Comparison of ENCODE assay signal across 27 cellular contexts in genomic region chr1:223345720-223346119, GRCh38. TPM values are rescaled to one million over a fixed set of nuclear protein-coding genes. Genes with fewer than 3 reads are reported as not detected.
DNase-seq lines count a peak whose midpoint lies in the region; ATAC-seq, FAIRE-seq and TF ChIP-seq lines count a peak whose summit lies in the region.
"Had no signal": no experiment of that assay in that cellular context is flagged by ENCODE, and none has a peak within 500 bp of the region (broad histone marks: within the 10 kb centered on the region; RNA-seq: fewer than 3 reads in every experiment).

No MANE protein-coding gene starts in this region.

- H3K27me3 ChIP-seq in K562 (ENCODE audit: control insufficient read depth in 2 of 2, insufficient read depth in 2 of 2, low read length in 2 of 2), result peaks cover 5 to 36% of the 10 kb centered on the region in 2 experiments; a peak in 3 of 5 replicates
- H3K27me3 ChIP-seq in mesendoderm (ENCODE audit: insufficient read depth, low read length, poor library complexity), result no peaks in the 10 kb centered on the region
- H3K27me3 ChIP-seq in SK-N-SH (ENCODE audit: insufficient read depth), result peaks cover 9% of the 10 kb centered on the region; the same call in 1 of the 2 replicates
- H3K27me3 ChIP-seq: MG63 had no signal

- no peak overlapping the region for H3K4ac ChIP-seq in mesendoderm (ENCODE audit: low read depth, low read length)

- no peak overlapping the region for H3K4me2 ChIP-seq in K562 (ENCODE audit: insufficient read depth, low read length)
- no peak overlapping the region for H3K4me2 ChIP-seq in mesendoderm (ENCODE audit: low read length)
- no peak overlapping the region for H3K4me2 ChIP-seq in SK-N-SH

- CTCF ChIA-PET in K562 (lab: Yijun Ruan, JAX; ENCODE audit: low intra/inter-chr PET ratio) (no interaction called here), SK-N-SH (lab: Yijun Ruan, JAX) (no interaction called here), GM10248 (lab: Yijun Ruan, JAX) (no interaction called here)

- POLR2A ChIA-PET in K562 (lab: Yijun Ruan, JAX) (interaction anchor here (0.5 to 1.2 kb wide), 2 partner anchors 11 to 898 kb away, joined by 3 read pairs; no protein-coding TSS in a partner anchor), SK-N-SH (lab: Yijun Ruan, JAX) (no interaction called here), GM10248 (lab: Yijun Ruan, JAX) (no interaction called here)

- FAIRE-seq in K562 (lab: Jason Lieb, UNC), result no peak
- FAIRE-seq: RCC 7860 had no signal

- H3K9me1 ChIP-seq in K562 (ENCODE audit: control insufficient read depth, insufficient read depth, low read length), result no peaks in the 10 kb centered on the region

- H3K9ac ChIP-seq in K562 (ENCODE audit: insufficient read depth in 1 of 2, low read depth in 2 of 2, low read length in 2 of 2), result no peak overlapping the region
- H3K9ac ChIP-seq in mesendoderm (ENCODE audit: low read length), result no peak overlapping the region
- no peak overlapping the region for H3K9ac ChIP-seq in SK-N-SH

- H4K20me1 ChIP-seq in K562 (replicated peaks; ENCODE audit: control insufficient read depth, insufficient read depth, low read length) (no peaks in the 10 kb centered on the region), SK-N-SH (ENCODE audit: insufficient read depth) (no peaks in the 10 kb centered on the region)

- no peaks in the 10 kb centered on the region for H3K36me3 ChIP-seq in K562 (ENCODE audit: control insufficient read depth, insufficient read depth, low read length)
- no peaks in the 10 kb centered on the region for H3K36me3 ChIP-seq in mesendoderm (ENCODE audit: control insufficient read depth, insufficient read depth, low read length)
- no peaks in the 10 kb centered on the region for H3K36me3 ChIP-seq in SK-N-SH (replicated peaks in 1 of 2; ENCODE audit: control insufficient read depth in 1 of 2, insufficient read depth in 2 of 2, low read length in 1 of 2)
- H3K36me3 ChIP-seq: MG63 had no signal

- H3K56ac ChIP-seq in mesendoderm (ENCODE audit: low read length), result no peak overlapping the region

- H2BK15ac ChIP-seq in mesendoderm (replicated peaks; ENCODE audit: low read depth), result no peak overlapping the region

- TF ChIP-seq EP300 in K562 (IDR thresholded peaks at IDR 0.05; ENCODE audit: low read length) (no peak), SK-N-SH (IDR thresholded peaks at IDR 0.05; ENCODE audit: borderline replicate concordance in 1 of 2, low read depth in 1 of 2, low read length in 1 of 2) (no peak)

- H2BK120ac ChIP-seq in mesendoderm (ENCODE audit: low read depth, low read length), result no peak overlapping the region

- 9% methylated on average over 4 of the region's 4 CpGs for WGBS in K562 (ENCODE audit: insufficient coverage, low coverage, missing lambda C conversion rate)
- WGBS in mesendoderm (ENCODE audit: extremely low coverage, insufficient coverage, low lambda C conversion rate), result no CpG with 5 or more reads among the region's 4 CpGs
- WGBS in SK-N-SH (ENCODE audit: low lambda C conversion rate), result 63% methylated on average over 4 of the region's 4 CpGs

- TF ChIP-seq POLR2A in K562 (conservative IDR thresholded peaks at IDR 0.05), result no peak

- no peaks in the 10 kb centered on the region for H3K9me3 ChIP-seq in K562 (replicated peaks; ENCODE audit: control insufficient read depth, insufficient read depth, low read depth, low read length)
- H3K9me3 ChIP-seq in SK-N-SH, result no peaks in the 10 kb centered on the region
- H3K9me3 ChIP-seq: MG63 had no signal

- H3K79me1 ChIP-seq in mesendoderm (ENCODE audit: low read length), result no peaks in the 10 kb centered on the region

- H2BK5ac ChIP-seq in mesendoderm (ENCODE audit: low read length), result no peak overlapping the region

- in situ Hi-C loops in K562 (cut with MboI), result no loop called here

- 0 out of 3 replicates have a peak, but pooled peaks have one; percentile 47 for ATAC-seq in K562
- no peak for ATAC-seq in HG02642 (IDR thresholded peaks at IDR 0.05; ENCODE audit: poor library complexity, unreplicated experiment)
- ATAC-seq: Right ventricle myocardium inferior had no signal

- TF ChIP-seq CTCF in K562 (IDR thresholded peaks at IDR 0.05 in 2 of 3, conservative IDR thresholded peaks at IDR 0.05 in 1 of 3; ENCODE audit: insufficient read depth in 2 of 3, low read depth in 1 of 3, low read length in 3 of 3) (peak in 2 of 3 experiments; percentile 13 to 20; a peak in 1 of 6 replicates), SK-N-SH (IDR thresholded peaks at IDR 0.05) (no peak), GM10248 (IDR thresholded peaks at IDR 0.05; ENCODE audit: control extremely low read depth, extremely low read depth, low read depth, missing control alignments) (no peak)

- no peak overlapping the region for H2AFZ ChIP-seq in K562 (ENCODE audit: low read depth, low read length)
- no peak overlapping the region for H2AFZ ChIP-seq in SK-N-SH (ENCODE audit: low read depth)

- H3K27ac ChIP-seq in K562 (ENCODE audit: extremely low read depth, low read depth, low read length) (no peak overlapping the region), mesendoderm (ENCODE audit: low read depth, low read length) (no peak overlapping the region), SK-N-SH (ENCODE audit: low read depth in 2 of 2, low read length in 1 of 2) (no peak overlapping the region)
- H3K27ac ChIP-seq: 22Rv1, HL-60 had no signal

- TF ChIP-seq RAD21 in K562 (CRISPR knock-in tag; conservative IDR thresholded peaks at IDR 0.05 in 1 of 2, IDR thresholded peaks at IDR 0.05 in 1 of 2) (peak in 1 of 2 experiments; percentile 19; a peak in 1 of 4 replicates), SK-N-SH (IDR thresholded peaks at IDR 0.05; ENCODE audit: low read length) (no peak)

- no peak overlapping the region for H4K8ac ChIP-seq in mesendoderm (ENCODE audit: low read depth, low read length)

- H3K79me2 ChIP-seq in K562 (ENCODE audit: control insufficient read depth, insufficient read depth, low read length), result no peaks in the 10 kb centered on the region
- H3K79me2 ChIP-seq in mesendoderm (ENCODE audit: control insufficient read depth, insufficient read depth, low read length), result no peaks in the 10 kb centered on the region
- H3K79me2 ChIP-seq in SK-N-SH (ENCODE audit: insufficient read depth), result no peaks in the 10 kb centered on the region

- H4K5ac ChIP-seq in mesendoderm (ENCODE audit: low read length), result no peak overlapping the region

- H3K23ac ChIP-seq in mesendoderm (ENCODE audit: low read length), result no peak overlapping the region

- H3K4me3 ChIP-seq in K562 (no peak overlapping the region), mesendoderm (ENCODE audit: low read length) (no peak overlapping the region), SK-N-SH (ENCODE audit: low read depth in 2 of 2, low read length in 1 of 2) (no peak overlapping the region)
- H3K4me3 ChIP-seq: MG63 had no signal

- DNase-seq in DMS 273 (lab: John Stamatoyannopoulos, UW; ENCODE audit: unreplicated experiment) (peak; percentile 10), DMS 273 treated with DMSO at 0.1 percent for 48 hours (lab: John Stamatoyannopoulos, UW) (no peak), K562 (ENCODE audit: extremely low read depth in 1 of 4, low spot score in 3 of 4) (no peak), iPS-NIHi7 (ENCODE audit: extremely low spot score) (peak; percentile 60), mesendoderm (peak; percentile 38), SK-N-SH (no peak), GM10248 (ENCODE audit: extremely low spot score) (no peak)
- DNase-seq: GDM1; IMR-90; Kasumi-1; MG63; NCI-H1048; NCI-H1436; NCI-H2029; NCI-H345; NCI-H526 treated with DMSO at 0.1 percent for 48 hours; NK-92 treated with Interleukin-12 subunit alpha and Interleukin-12 subunit beta, amount 100 ng/mL, for 24 hours; SW 1271 had no signal

- H3K4me1 ChIP-seq in K562 (replicated peaks in 1 of 2; ENCODE audit: control insufficient read depth in 2 of 2, insufficient read depth in 2 of 2, low read length in 2 of 2) (no peaks in the 10 kb centered on the region), mesendoderm (ENCODE audit: control insufficient read depth, low read depth, low read length) (no peaks in the 10 kb centered on the region), SK-N-SH (ENCODE audit: control insufficient read depth in 1 of 2, insufficient read depth in 2 of 2, low read depth in 1 of 2, low read length in 1 of 2) (peaks cover 0 to 12% of the 10 kb centered on the region in 2 experiments; a peak in 2 of 4 replicates)

- no peak overlapping the region for H2AK5ac ChIP-seq in mesendoderm (ENCODE audit: low read length)

- intact Hi-C loops in K562 (cut with micrococcal nuclease), result loop anchor here (10.0 kb wide), 1 partner anchor 211 kb away; no protein-coding TSS in a partner anchor

- H3K9me2 ChIP-seq in SK-N-SH, result no peaks in the 10 kb centered on the region

- BruUV-seq in K562 (replicated peaks; lab: Mats Ljungman, UMichigan), result no TSS peak

- H3K18ac ChIP-seq in mesendoderm (ENCODE audit: low read length), result no peak overlapping the region

- H3F3A ChIP-seq in SK-N-SH (replicated peaks; ENCODE audit: insufficient read depth), result no peaks in the 10 kb centered on the region

RNA-seq across cellular contexts. Expression of gene SUSD4, which starts 18.3 kb away (rescaled TPM):
- 0.16 and 0.97 TPM in 2 replicates for total RNA-seq in K562 (2011; cell fraction: chromatin; rRNA removed; ENCODE audit: low replicate concordance)
- total RNA-seq in K562 (2011; cell fraction: nucleolus; rRNA removed), result 0.26 and 0.67 TPM in 2 replicates
- total RNA-seq in K562 (2011; cell fraction: nucleoplasm; rRNA removed), result 0.23 and 1.1 TPM in 2 replicates
- total RNA-seq in K562 (2014; rRNA removed), result not detected in 2 replicates
- not detected in 2 replicates for total RNA-seq in K562 (2014; rRNA removed; fragmentation: Illumina TruSeq; extraction: Trizol)
- not detected in 2 replicates for total RNA-seq in K562 (2015; rRNA removed; fragmentation: Illumina TruSeq; extraction: Trizol)
- total RNA-seq in K562 (2021), result 0.09 TPM in 1 of 2 replicates, not detected in the other
- polyA plus RNA-seq in K562 (2011; rRNA removed), result 0.15 and 1.7 TPM in 2 replicates
- 0.10 and 1.3 TPM in 2 replicates for polyA plus RNA-seq in K562 (2011; cell fraction: cytosol; rRNA removed)
- polyA plus RNA-seq in K562 (2011; cell fraction: nucleus; rRNA removed), result 0.95 and 3.8 TPM in 2 replicates
- 0.14 and 0.26 TPM in 2 replicates for polyA plus RNA-seq in K562 (2012)
- polyA plus RNA-seq in K562 (2014; fragmentation: Illumina TruSeq; extraction: Trizol), result 0.06 and 0.07 TPM in 2 replicates
- under 1 TPM in 1 of 2 experiments, not detected in 1; 0.06 TPM for polyA plus RNA-seq in K562 (2014; fragmentation: Nextera tagmentation; extraction: Ambion mirVana)
- 0.16 TPM in 1 of 2 replicates, not detected in the other for polyA plus RNA-seq in K562 (2014; rRNA removed)
- polyA minus RNA-seq in K562 (2011; rRNA and poly(A)+ RNA removed), result 1.0 TPM in 1 of 2 replicates, not detected in the other
- polyA minus RNA-seq in K562 (2011; cell fraction: cytosol; rRNA and poly(A)+ RNA removed), result 0.38 TPM in 1 of 2 replicates, not detected in the other
- 0.89 and 0.94 TPM in 2 replicates for polyA minus RNA-seq in K562 (2011; cell fraction: nucleus; rRNA and poly(A)+ RNA removed)
- polyA plus RNA-seq in mesendoderm (2013, experiment 1 of 2), result 0.84 TPM
- polyA plus RNA-seq in mesendoderm (2013, experiment 2 of 2), result 0.90 TPM
- 0.21 and 0.31 TPM in 2 replicates for polyA plus RNA-seq in SK-N-SH (2012; rRNA removed)
- polyA plus RNA-seq in SK-N-SH (2012; cell fraction: cytosol; rRNA removed), result 0.06 and 0.30 TPM in 2 replicates
- polyA plus RNA-seq in SK-N-SH (2012; cell fraction: nucleus; rRNA removed), result 0.39 and 1.8 TPM in 2 replicates
- total RNA-seq: SK-MEL-5 had no signal

RNA-seq across cellular contexts. Expression of gene CCDC185, which starts 47.5 kb away (rescaled TPM):
- total RNA-seq in K562 (2011; cell fraction: chromatin; rRNA removed; ENCODE audit: low replicate concordance), result not detected in 2 replicates
- total RNA-seq in K562 (2011; cell fraction: nucleolus; rRNA removed), result not detected in 2 replicates
- total RNA-seq in K562 (2011; cell fraction: nucleoplasm; rRNA removed), result not detected in 2 replicates
- total RNA-seq in K562 (2014; rRNA removed) (not detected in 2 replicates), K562 (2014; rRNA removed; fragmentation: Illumina TruSeq; extraction: Trizol) (not detected in 2 replicates), K562 (2015; rRNA removed; fragmentation: Illumina TruSeq; extraction: Trizol) (not detected in 2 replicates), K562 (2021) (not detected in 2 replicates)
- polyA plus RNA-seq in K562 (2011; rRNA removed) (not detected in 2 replicates), K562 (2014; fragmentation: Illumina TruSeq; extraction: Trizol) (not detected in 2 replicates), K562 (2014; fragmentation: Nextera tagmentation; extraction: Ambion mirVana) (not detected), K562 (2014; rRNA removed) (not detected in 2 replicates), SK-N-SH (2012; rRNA removed) (not detected in 2 replicates)
- not detected in 2 replicates for polyA plus RNA-seq in K562 (2011; cell fraction: cytosol; rRNA removed)
- polyA plus RNA-seq in K562 (2011; cell fraction: nucleus; rRNA removed), result not detected in 2 replicates
- not detected in 2 replicates for polyA plus RNA-seq in K562 (2012)
- polyA minus RNA-seq in K562 (2011; rRNA and poly(A)+ RNA removed), result not detected in 2 replicates
- polyA minus RNA-seq in K562 (2011; cell fraction: cytosol; rRNA and poly(A)+ RNA removed), result not detected in 2 replicates
- polyA minus RNA-seq in K562 (2011; cell fraction: nucleus; rRNA and poly(A)+ RNA removed), result not detected in 2 replicates
- polyA plus RNA-seq in mesendoderm (2013, experiment 1 of 2), result 0.04 TPM
- not detected for polyA plus RNA-seq in mesendoderm (2013, experiment 2 of 2)
- polyA plus RNA-seq in SK-N-SH (2012; cell fraction: cytosol; rRNA removed), result not detected in 2 replicates
- not detected in 2 replicates for polyA plus RNA-seq in SK-N-SH (2012; cell fraction: nucleus; rRNA removed)
- total RNA-seq: HT1080, IMR-90, Right ventricle myocardium inferior, SK-MEL-5 had no signal
- polyA plus RNA-seq: AG04450, BJ, IMR-90 had no signal

Comparison
In these comparisons a context has a peak if more than half of its experiments do, and no peak if none do; other contexts are left out.
1. DNase-seq: peak in DMS 273 (single experiment), iPS-NIHi7 (single experiment) and mesendoderm (single experiment); none in DMS 273 treated with DMSO at 0.1 percent for 48 hours (single experiment), K562 (0 of 4), SK-N-SH (single experiment) and GM10248 (single experiment).
2. CTCF ChIP-seq: peak in K562 (2 of 3); none in SK-N-SH (single experiment) and GM10248 (single experiment).